20 cellular contexts compared by ENCODE assay signal in genomic region chr20:10595230-10595629, GRCh38.
"Had no signal": no experiment of that assay in that cellular context is flagged by ENCODE, and none has a peak within 500 bp of the region (broad histone marks: within the 10 kb centered on the region; RNA-seq: fewer than 3 reads in every experiment).

No MANE protein-coding gene starts in this region.

- H3K4me2 ChIP-seq: SK-N-SH had no signal

- H3K9me3 Mint-ChIP-seq: activated B cell treated with CpG ODN at 0.5 μM for 24 hours; activated CD4-positive, alpha-beta memory T cell treated with anti-CD3 and anti-CD28 coated beads for 36 hours; activated naive CD8-positive, alpha-beta T cell treated with anti-CD3 and anti-CD28 coated beads, Interleukin-2, amount 10 ng/mL, durations not matched to agents 7 days and 5 days; naive thymus-derived CD8-positive, alpha-beta T cell had no signal

- H3K27me3 ChIP-seq: body of pancreas, colonic mucosa, gastroesophageal sphincter, heart left ventricle had no signal

- H3K27ac Mint-ChIP-seq: activated B cell treated with CpG ODN at 0.5 μM for 24 hours; activated CD4-positive, alpha-beta memory T cell treated with anti-CD3 and anti-CD28 coated beads for 36 hours; activated naive CD8-positive, alpha-beta T cell treated with anti-CD3 and anti-CD28 coated beads, Interleukin-2, amount 10 ng/mL, durations not matched to agents 7 days and 5 days; naive thymus-derived CD8-positive, alpha-beta T cell; type B pancreatic cell had no signal

- H3K4me3 ChIP-seq: body of pancreas, colonic mucosa, gastroesophageal sphincter, heart left ventricle, mucosa of descending colon had no signal

- DNase-seq: activated B cell treated with CpG ODN at 0.5 μM for 24 hours; activated CD4-positive, alpha-beta memory T cell treated with anti-CD3 and anti-CD28 coated beads for 36 hours; activated CD4-positive, alpha-beta T cell treated with anti-CD3 and anti-CD28 coated beads for 4 hours; activated naive CD4-positive, alpha-beta T cell; activated naive CD8-positive, alpha-beta T cell treated with anti-CD3 and anti-CD28 coated beads, Interleukin-2, amount 10 ng/mL, durations not matched to agents 7 days and 5 days; activated T-cell treated with anti-CD3 and anti-CD28 coated beads for 4 hours; body of pancreas; central memory CD4-positive, alpha-beta T cell; colonic mucosa; heart left ventricle; left cardiac atrium; mesenchymal stem cell; mucosa of descending colon; naive thymus-derived CD8-positive, alpha-beta T cell; SK-N-SH; stimulated activated CD4-positive, alpha-beta T cell treated with anti-CD3 and anti-CD28 coated beads, Interleukin-2, amount 100 ng/mL, for 24 hours; stimulated activated naive CD4-positive, alpha-beta T cell treated with Interleukin-2 at 50 U/mL for 16 hours; substantia nigra had no signal

- H3K27me3 Mint-ChIP-seq: activated B cell treated with CpG ODN at 0.5 μM for 24 hours; activated CD4-positive, alpha-beta memory T cell treated with anti-CD3 and anti-CD28 coated beads for 36 hours; activated naive CD8-positive, alpha-beta T cell treated with anti-CD3 and anti-CD28 coated beads, Interleukin-2, amount 10 ng/mL, durations not matched to agents 7 days and 5 days; naive thymus-derived CD8-positive, alpha-beta T cell; type B pancreatic cell had no signal

- H3K4me1 ChIP-seq: colonic mucosa had no signal

- H3K4me1 Mint-ChIP-seq: activated B cell treated with CpG ODN at 0.5 μM for 24 hours had no signal

- H3K36me3 ChIP-seq: colonic mucosa, gastroesophageal sphincter, heart left ventricle had no signal

- H3K4me3 Mint-ChIP-seq: activated B cell treated with CpG ODN at 0.5 μM for 24 hours; activated CD4-positive, alpha-beta memory T cell treated with anti-CD3 and anti-CD28 coated beads for 36 hours; activated naive CD8-positive, alpha-beta T cell treated with anti-CD3 and anti-CD28 coated beads, Interleukin-2, amount 10 ng/mL, durations not matched to agents 7 days and 5 days; naive thymus-derived CD8-positive, alpha-beta T cell; type B pancreatic cell had no signal

- H3K9ac ChIP-seq: SK-N-SH had no signal

- ATAC-seq: body of pancreas; gastroesophageal sphincter; heart left ventricle; left cardiac atrium; mucosa of descending colon; naive thymus-derived CD8-positive, alpha-beta T cell had no signal

- H3K9me3 ChIP-seq: body of pancreas, colonic mucosa, gastroesophageal sphincter, heart left ventricle, mucosa of descending colon, SK-N-SH had no signal

- H3K27ac ChIP-seq: body of pancreas, colonic mucosa had no signal
